In genomic region chr15:65056868-65057548, GRCh38 we compare ENCODE assay signal across 14 cellular contexts. TPM values are rescaled to one million over a fixed set of nuclear protein-coding genes. Genes with fewer than 3 reads are reported as not detected.
DNase-seq lines count a peak whose midpoint lies in the region; ATAC-seq and TF ChIP-seq lines count a peak whose summit lies in the region.
"Had no signal": no experiment of that assay in that cellular context is flagged by ENCODE, and none has a peak within 500 bp of the region (broad histone marks: within the 10 kb centered on the region; RNA-seq: fewer than 3 reads in every experiment).

No MANE protein-coding gene starts in this region.

- no peaks in the 10 kb centered on the region for H3K4me1 ChIP-seq in neural progenitor cell
- H3K4me1 ChIP-seq: body of pancreas had no signal

- peak overlapping the region; percentile 5 for H3K4me3 Mint-ChIP-seq in neural progenitor cell
- H3K4me3 Mint-ChIP-seq: activated T-cell treated with anti-CD3 and anti-CD28 coated beads, Interleukin-2, amount 50 U/mL, for 72 hours; natural killer cell had no signal

- H3K27me3 Mint-ChIP-seq in neural progenitor cell (ENCODE audit: insufficient read depth, low read depth) = peaks cover under 1% of the 10 kb centered on the region

- H3K9me3 ChIP-seq in neural progenitor cell (ENCODE audit: low read depth) = no peaks in the 10 kb centered on the region
- H3K9me3 ChIP-seq: body of pancreas, spleen had no signal

- DNase-seq in DMS53 treated with DMSO at 0.1 percent for 48 hours (lab: John Stamatoyannopoulos, UW; ENCODE audit: unreplicated experiment) = peak; percentile 8
- peak; percentile 93 for DNase-seq in M059J (ENCODE audit: low read depth)
- DNase-seq in neural progenitor cell (ENCODE audit: low spot score) = no peak
- no peak for DNase-seq in GM03348 (ENCODE audit: low spot score)
- DNase-seq in sciatic nerve (ENCODE audit: low spot score) = no peak
- DNase-seq in stimulated activated CD4-positive, alpha-beta T cell treated with anti-CD3 and anti-CD28 coated beads, Interleukin-4, amount 100 ng/mL, for 4 hours = no peak
- no peak for DNase-seq in posterior cingulate gyrus
- DNase-seq: activated T-cell treated with anti-CD3 and anti-CD28 coated beads, Interleukin-2, amount 50 U/mL, for 72 hours; body of pancreas; natural killer cell; NCI-H1105 treated with DMSO at 0.1 percent for 48 hours; NCI-H69; spleen had no signal

- ATAC-seq in esophagus mucosa = peak; percentile 39
- ATAC-seq in sciatic nerve = no peak
- ATAC-seq: activated T-cell treated with anti-CD3 and anti-CD28 coated beads, Interleukin-2, amount 50 U/mL, for 72 hours; body of pancreas; natural killer cell had no signal

- peaks cover 17% of the 10 kb centered on the region for H3K4me1 Mint-ChIP-seq in neural progenitor cell
- H3K4me1 Mint-ChIP-seq: natural killer cell had no signal

- H3K36me3 ChIP-seq in neural progenitor cell = no peaks in the 10 kb centered on the region

- intact Hi-C loops in sciatic nerve (cut with DNase I) = no loop called here
- intact Hi-C loops in posterior cingulate gyrus (cut with DNase I) = no loop called here

- H2AFZ ChIP-seq in neural progenitor cell (replicated peaks) = no peak overlapping the region

- no peaks in the 10 kb centered on the region for H3K27me3 ChIP-seq in neural progenitor cell
- H3K27me3 ChIP-seq: body of pancreas, spleen had no signal

- H3F3A ChIP-seq in neural progenitor cell (ENCODE audit: low read depth) = peaks cover 2% of the 10 kb centered on the region

- no peak overlapping the region for H3K27ac Mint-ChIP-seq in neural progenitor cell
- H3K27ac Mint-ChIP-seq: activated T-cell treated with anti-CD3 and anti-CD28 coated beads, Interleukin-2, amount 50 U/mL, for 72 hours; natural killer cell had no signal

- peaks cover 4% of the 10 kb centered on the region for H3K9me3 Mint-ChIP-seq in neural progenitor cell
- H3K9me3 Mint-ChIP-seq: activated T-cell treated with anti-CD3 and anti-CD28 coated beads, Interleukin-2, amount 50 U/mL, for 72 hours; natural killer cell had no signal

- no peaks in the 10 kb centered on the region for H3K36me3 Mint-ChIP-seq in neural progenitor cell
- H3K36me3 Mint-ChIP-seq: natural killer cell had no signal

- H3K4me3 ChIP-seq in neural progenitor cell = no peak overlapping the region
- H3K4me3 ChIP-seq: body of pancreas, spleen had no signal

- no peak overlapping the region for H3K9ac ChIP-seq in neural progenitor cell

- H3K79me2 ChIP-seq in neural progenitor cell (ENCODE audit: low read depth) = no peaks in the 10 kb centered on the region

- no peak for TF ChIP-seq CTCF in neural progenitor cell (IDR thresholded peaks at IDR 0.05)

- peaks cover 8% of the 10 kb centered on the region for H4K20me1 ChIP-seq in neural progenitor cell (ENCODE audit: low read depth)

- no peak overlapping the region for H3K27ac ChIP-seq in neural progenitor cell
- H3K27ac ChIP-seq: body of pancreas, spleen had no signal

- no peak overlapping the region for H3K4me2 ChIP-seq in neural progenitor cell

RNA-seq across cellular contexts. Expression of gene RASL12, which starts 10.8 kb away (rescaled TPM):
- total RNA-seq in M059J (2014; rRNA removed; shearing (Covaris generic)) = not detected in 2 replicates
- 1.5 TPM for total RNA-seq in esophagus mucosa
- 5.8 and 7.7 TPM in 2 replicates for total RNA-seq in neural progenitor cell (ENCODE audit: low replicate concordance)
- total RNA-seq in sciatic nerve = 23.0 TPM
- total RNA-seq: activated T-cell treated with anti-CD3 and anti-CD28 coated beads, Interleukin-2, amount 50 U/mL, for 72 hours; natural killer cell had no signal

RNA-seq across cellular contexts. Expression of gene SLC51B, which starts 11.8 kb away (rescaled TPM):
- total RNA-seq in M059J (2014; rRNA removed; shearing (Covaris generic)) = not detected in 2 replicates
- total RNA-seq in esophagus mucosa (not detected), neural progenitor cell (ENCODE audit: low replicate concordance) (not detected in 2 replicates), sciatic nerve (0.53 TPM)
- total RNA-seq: activated T-cell treated with anti-CD3 and anti-CD28 coated beads, Interleukin-2, amount 50 U/mL, for 72 hours; body of pancreas; natural killer cell; spleen had no signal

RNA-seq across cellular contexts. Expression of gene KBTBD13, which starts 19.5 kb away (rescaled TPM):
- total RNA-seq in M059J (2014; rRNA removed; shearing (Covaris generic)) = not detected in 2 replicates
- total RNA-seq in esophagus mucosa (not detected), neural progenitor cell (ENCODE audit: low replicate concordance) (not detected in 2 replicates), sciatic nerve (0.27 TPM)
- total RNA-seq: activated T-cell treated with anti-CD3 and anti-CD28 coated beads, Interleukin-2, amount 50 U/mL, for 72 hours; body of pancreas; natural killer cell; spleen had no signal

RNA-seq across cellular contexts. Expression of gene MTFMT, which starts 27.6 kb away (rescaled TPM):
- total RNA-seq in M059J (2014; rRNA removed; shearing (Covaris generic)) = 19.9 and 21.2 TPM in 2 replicates
- total RNA-seq in esophagus mucosa (9.8 TPM), neural progenitor cell (ENCODE audit: low replicate concordance) (22.2 and 30.3 TPM in 2 replicates), sciatic nerve (15.1 TPM)

RNA-seq across cellular contexts. Expression of gene UBAP1L, which starts 58.0 kb away (rescaled TPM):
- 0.10 and 0.12 TPM in 2 replicates for total RNA-seq in M059J (2014; rRNA removed; shearing (Covaris generic))
- total RNA-seq in esophagus mucosa (1.8 TPM), neural progenitor cell (ENCODE audit: low replicate concordance) (0.39 and 1.1 TPM in 2 replicates), sciatic nerve (13.4 TPM)

Comparison
In these comparisons a context has a peak if more than half of its experiments do, and no peak if none do; other contexts are left out.
1. DNase-seq: peak in DMS53 treated with DMSO at 0.1 percent for 48 hours (single experiment) and M059J (single experiment); none in neural progenitor cell (single experiment), GM03348 (single experiment), sciatic nerve (single experiment), stimulated activated CD4-positive, alpha-beta T cell treated with anti-CD3 and anti-CD28 coated beads, Interleukin-4, amount 100 ng/mL, for 4 hours (0 of 2) and posterior cingulate gyrus (0 of 10).